ENCODE assay signal across 8 cellular contexts in the genomic region with DNA sequence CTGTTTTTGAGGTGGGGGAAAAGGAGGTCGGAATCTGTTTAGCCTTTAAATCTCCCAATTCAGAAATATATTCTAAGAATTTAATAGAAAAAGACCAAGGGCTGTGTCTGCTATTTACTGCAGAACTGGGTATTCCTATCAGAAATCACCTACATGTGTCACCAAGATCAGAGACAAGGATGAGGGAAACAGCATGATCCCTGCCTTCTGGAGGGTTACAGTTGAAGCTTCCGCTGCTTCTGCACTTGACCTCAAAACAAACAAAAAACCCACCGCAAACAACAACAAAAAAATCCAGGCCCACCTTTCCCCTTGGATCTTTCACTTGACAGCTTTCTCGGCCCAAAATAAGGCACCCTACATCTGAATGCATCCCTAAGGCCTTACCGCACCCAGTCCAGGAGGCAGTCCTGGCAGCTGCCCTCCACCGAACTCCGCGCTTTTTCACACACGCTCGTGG. TPM values are rescaled to one million over a fixed set of nuclear protein-coding genes. Genes with fewer than 3 reads are reported as not detected.
DNase-seq lines count a peak whose midpoint lies in the region; ATAC-seq and TF ChIP-seq lines count a peak whose summit lies in the region.

No MANE protein-coding gene starts in this region.

- 19% methylated on average over 8 of the region's 10 CpGs for WGBS in mammary epithelial cell (ENCODE audit: low coverage, missing lambda C conversion rate)

- CTCF ChIA-PET in mammary epithelial cell (lab: Charles Lee; ENCODE audit: low non-redundant PET): interaction anchor here (0.8 to 0.9 kb wide), 2 partner anchors 295 to 439 kb away, joined by 3 to 6 read pairs; no protein-coding TSS in a partner anchor

- intact Hi-C loops in mammary epithelial cell (cut with micrococcal nuclease): loop anchor here (1.0 kb wide), 3 partner anchors 16 to 439 kb away; no protein-coding TSS in a partner anchor

- peak overlapping the region; percentile 94 for H2AFZ ChIP-seq in mammary epithelial cell (ENCODE audit: low read depth, low read length)

- no peak for TF ChIP-seq CTCF in mammary epithelial cell (conservative IDR thresholded peaks at IDR 0.05 in 1 of 2, IDR thresholded peaks at IDR 0.05 in 1 of 2; ENCODE audit: extremely low read depth in 1 of 2, insufficient read depth in 1 of 2, low read depth in 1 of 2, low read length in 2 of 2)

- peak overlapping the region; percentile 83 for H3K4me2 ChIP-seq in mammary epithelial cell (ENCODE audit: insufficient read depth, low read depth, low read length)

- no peaks in the 10 kb centered on the region for H3K9me3 ChIP-seq in mammary epithelial cell (replicated peaks; ENCODE audit: insufficient read depth, low read length)
- no peaks in the 10 kb centered on the region for H3K9me3 ChIP-seq in mononuclear cell (ENCODE audit: low read depth, low read length)

- peaks cover 36% of the 10 kb centered on the region for H3K79me2 ChIP-seq in mammary epithelial cell (ENCODE audit: insufficient read depth, low read length)

- H3K27me3 ChIP-seq in mammary epithelial cell (ENCODE audit: insufficient read depth, low read length): no peaks in the 10 kb centered on the region
- peaks cover 4% of the 10 kb centered on the region for H3K27me3 ChIP-seq in mononuclear cell (ENCODE audit: insufficient read depth, low read length)

- ATAC-seq in GM18907 (IDR thresholded peaks at IDR 0.05; ENCODE audit: unreplicated experiment): peak; percentile 12
- ATAC-seq in HG03354 (IDR thresholded peaks at IDR 0.05; ENCODE audit: poor library complexity, severe bottlenecking, unreplicated experiment): peak; percentile 10
- ATAC-seq in HG03565 (IDR thresholded peaks at IDR 0.05; ENCODE audit: unreplicated experiment): no peak
- no peak for ATAC-seq in HG03108 (IDR thresholded peaks at IDR 0.05; ENCODE audit: unreplicated experiment)

- peak overlapping the region; percentile 47 to 87 (median 83) for H3K4me3 ChIP-seq in mammary epithelial cell (replicated peaks in 1 of 3; ENCODE audit: insufficient read depth in 1 of 3, low read depth in 2 of 3, low read length in 3 of 3)
- H3K4me3 ChIP-seq in mononuclear cell (ENCODE audit: low read length): peak overlapping the region; percentile 36

- peak overlapping the region; percentile 50 for H3K9ac ChIP-seq in mammary epithelial cell (ENCODE audit: insufficient read depth, low read length)

- in situ Hi-C loops in mammary epithelial cell (cut with MboI; ENCODE audit: low sequenced_read_pairs in 2 of 2): loop anchor here in 1 of 2 donors (10.0 kb wide), 1 partner anchor 121 kb away; no protein-coding TSS in a partner anchor

- peak overlapping the region; percentile 63 for H3K27ac ChIP-seq in mammary epithelial cell (ENCODE audit: insufficient read depth, low read depth, low read length)

- H3K4me1 ChIP-seq in mammary epithelial cell (ENCODE audit: insufficient read depth, low read length) (peaks cover 21% of the 10 kb centered on the region), mononuclear cell (ENCODE audit: insufficient read depth, low read length) (peaks cover 30% of the 10 kb centered on the region)

- TSS peak; percentile 23 for BruUV-seq in mammary epithelial cell (replicated peaks; lab: Mats Ljungman, UMichigan)

- no peaks in the 10 kb centered on the region for H3K36me3 ChIP-seq in mammary epithelial cell (ENCODE audit: insufficient read depth, low read length)

- H4K20me1 ChIP-seq in mammary epithelial cell (ENCODE audit: insufficient read depth, low read length): no peaks in the 10 kb centered on the region

- DNase-seq in mammary epithelial cell: no peak
- DNase-seq in NCI-H1105 (lab: John Stamatoyannopoulos, UW): no peak
- DNase-seq in D341Med (ENCODE audit: low spot score): no peak

- dilution Hi-C loops in mammary epithelial cell (cut with HindIII; ENCODE audit: low sequenced_read_pairs): no loop called here

RNA-seq across cellular contexts. Expression of a gene that starts 0.8 kb away (rescaled TPM):
- total RNA-seq in mammary epithelial cell (10 to 100 TPM; 23.9 to 43.3 TPM), mononuclear cell (11.1 TPM)
- polyA plus RNA-seq in mammary epithelial cell: 6.8 TPM
- 46.0 TPM for polyA minus RNA-seq in mammary epithelial cell

Comparison
In these comparisons a context has a peak if more than half of its experiments do, and no peak if none do; other contexts are left out.
1. ATAC-seq: peak in GM18907 (single experiment) and HG03354 (single experiment); none in HG03565 (single experiment) and HG03108 (single experiment).